ENCODE assay signal across 20 cellular contexts in the genomic region with DNA sequence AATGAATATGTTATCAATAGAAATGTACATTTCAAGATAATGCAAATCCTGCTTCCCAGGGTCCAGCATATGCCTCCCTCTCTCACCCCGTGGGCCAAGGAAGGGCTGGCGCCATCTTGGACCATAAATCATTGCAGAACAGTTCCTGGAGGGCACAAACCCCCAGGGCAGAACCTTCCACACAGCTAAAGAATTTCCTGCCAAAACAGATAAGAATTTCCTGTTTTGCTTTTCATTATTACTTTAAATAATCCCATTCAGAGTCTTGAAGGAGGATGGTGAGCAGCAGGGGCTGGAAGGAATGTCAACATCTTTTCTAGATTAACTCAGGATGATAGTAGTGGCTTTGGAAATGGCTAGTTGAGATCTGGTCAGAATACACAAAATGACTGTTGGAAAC. TPM values are rescaled to one million over a fixed set of nuclear protein-coding genes. Genes with fewer than 3 reads are reported as not detected.
DNase-seq lines count a peak whose midpoint lies in the region; ATAC-seq and TF ChIP-seq lines count a peak whose summit lies in the region.
"Had no signal": no experiment of that assay in that cellular context is flagged by ENCODE, and none has a peak within 500 bp of the region (broad histone marks: within the 10 kb centered on the region; RNA-seq: fewer than 3 reads in every experiment).

No MANE protein-coding gene starts in this region.

- H3K9ac ChIP-seq in mesendoderm (ENCODE audit: low read length): no peak overlapping the region

- no peak overlapping the region for H3K4me2 ChIP-seq in mesendoderm (ENCODE audit: low read length)

- peaks cover 4% of the 10 kb centered on the region for H3K4me1 ChIP-seq in mesendoderm (ENCODE audit: control insufficient read depth, low read depth, low read length)
- H3K4me1 ChIP-seq: gastrocnemius medialis, pancreas, sigmoid colon, uterus had no signal

- H3K4me3 ChIP-seq in AG10803 (ENCODE audit: low read length) (no peak overlapping the region), brain microvascular endothelial cell (ENCODE audit: low read depth, low read length) (no peak overlapping the region), mesendoderm (ENCODE audit: low read length) (no peak overlapping the region)
- H3K4me3 ChIP-seq: gastrocnemius medialis, pancreas, sigmoid colon, uterus had no signal

- no peak overlapping the region for H3K23ac ChIP-seq in mesendoderm (ENCODE audit: low read length)

- no peaks in the 10 kb centered on the region for H3K79me1 ChIP-seq in mesendoderm (ENCODE audit: low read length)

- H3K36me3 ChIP-seq in brain microvascular endothelial cell (replicated peaks) (no peaks in the 10 kb centered on the region), mesendoderm (ENCODE audit: control insufficient read depth, insufficient read depth, low read length) (no peaks in the 10 kb centered on the region)
- H3K36me3 ChIP-seq: gastrocnemius medialis, pancreas, sigmoid colon, uterus had no signal

- no peak for TF ChIP-seq CTCF in AG10803 (conservative IDR thresholded peaks at IDR 0.05; ENCODE audit: low read length)
- no peak for TF ChIP-seq CTCF in brain microvascular endothelial cell (IDR thresholded peaks at IDR 0.05; ENCODE audit: low read depth, low read length, missing control alignments)

- in situ Hi-C loops in brain microvascular endothelial cell (cut with HindIII; ENCODE audit: low pct_ligation_motif_present, low sequenced_read_pairs): no loop called here

- H3K18ac ChIP-seq in mesendoderm (ENCODE audit: low read length): no peak overlapping the region

- no peak overlapping the region for H4K8ac ChIP-seq in mesendoderm (ENCODE audit: low read depth, low read length)

- H3K27ac ChIP-seq in brain microvascular endothelial cell: peak overlapping the region; percentile 41
- H3K27ac ChIP-seq in mesendoderm (ENCODE audit: low read depth, low read length): no peak overlapping the region
- H3K27ac ChIP-seq: gastrocnemius medialis, pancreas, sigmoid colon, uterus had no signal

- H2BK5ac ChIP-seq in mesendoderm (ENCODE audit: low read length): no peak overlapping the region

- H2BK15ac ChIP-seq in mesendoderm (replicated peaks; ENCODE audit: low read depth): no peak overlapping the region

- DNase-seq in AG10803 (ENCODE audit: low read depth) (peak; percentile 64), HT1080 (ENCODE audit: low read depth) (peak; percentile 73), brain microvascular endothelial cell (peak; percentile 14), mesendoderm (peak; percentile 60), NCI-H1105 (lab: John Stamatoyannopoulos, UW) (no peak), sciatic nerve (ENCODE audit: low spot score) (no peak)
- DNase-seq: activated CD4-positive, alpha-beta T cell treated with anti-CD3 and anti-CD28 coated beads, Interleukin-2, amount 50 U/mL, for 4 hours; activated effector memory CD4-positive, alpha-beta T cell treated with Interleukin-2 at 50 U/mL for 16 hours; DMS79 treated with DMSO at 0.1 percent for 48 hours; gastrocnemius medialis; NCI-H146; NCI-H748 treated with DMSO at 0.1 percent for 48 hours; pancreas; sigmoid colon; uterus had no signal

- no peak overlapping the region for H3K56ac ChIP-seq in mesendoderm (ENCODE audit: low read length)

- H3K4ac ChIP-seq in mesendoderm (ENCODE audit: low read depth, low read length): no peak overlapping the region

- no peaks in the 10 kb centered on the region for H3K27me3 ChIP-seq in brain microvascular endothelial cell (replicated peaks)
- no peaks in the 10 kb centered on the region for H3K27me3 ChIP-seq in mesendoderm (ENCODE audit: insufficient read depth, low read length, poor library complexity)
- H3K27me3 ChIP-seq: gastrocnemius medialis, pancreas, sigmoid colon, uterus had no signal

- H2BK120ac ChIP-seq in mesendoderm (ENCODE audit: low read depth, low read length): no peak overlapping the region

- no peak overlapping the region for H2AK5ac ChIP-seq in mesendoderm (ENCODE audit: low read length)

- ATAC-seq in HG03571 (IDR thresholded peaks at IDR 0.05; ENCODE audit: unreplicated experiment) (no peak), HG03378 (IDR thresholded peaks at IDR 0.05; ENCODE audit: unreplicated experiment) (no peak), sciatic nerve (no peak)
- ATAC-seq: gastrocnemius medialis; HCT116; natural killer cell treated with Interleukin-12 subunit alpha and Interleukin-12 subunit beta and Interleukin-15 and Interleukin-18, amount 100 ng/mL, for 72 hours; pancreas; Right ventricle myocardium inferior had no signal

- WGBS in mesendoderm (ENCODE audit: extremely low coverage, insufficient coverage, low lambda C conversion rate): no CpG with 5 or more reads among the region's 2 CpGs

- intact Hi-C loops in sciatic nerve (cut with DNase I): no loop called here

- H4K5ac ChIP-seq in mesendoderm (ENCODE audit: low read length): no peak overlapping the region

- H3K79me2 ChIP-seq in mesendoderm (ENCODE audit: control insufficient read depth, insufficient read depth, low read length): no peaks in the 10 kb centered on the region

RNA-seq across cellular contexts. Expression of a gene that starts 53.7 kb away (rescaled TPM):
- total RNA-seq in HT1080 (2014; rRNA removed; shearing (Covaris generic)): 14.1 and 17.5 TPM in 2 replicates
- polyA plus RNA-seq in HT1080 (2015; cell fraction: cytosol; rRNA removed): 13.8 and 15.7 TPM in 2 replicates
- 11.3 and 12.9 TPM in 2 replicates for polyA plus RNA-seq in HT1080 (2015; cell fraction: nucleus; rRNA removed)
- 8.2 TPM for polyA plus RNA-seq in mesendoderm (2013, experiment 1 of 2)
- 8.7 TPM for polyA plus RNA-seq in mesendoderm (2013, experiment 2 of 2)
- total RNA-seq in sciatic nerve: 7.0 TPM

Comparison
In these comparisons a context has a peak if more than half of its experiments do, and no peak if none do; other contexts are left out.
1. DNase-seq: peak in AG10803 (single experiment), HT1080 (single experiment), brain microvascular endothelial cell (single experiment) and mesendoderm (single experiment); none in NCI-H1105 (single experiment) and sciatic nerve (single experiment).